Comparison of ENCODE assay signal across 7 cellular contexts in the genomic region with DNA sequence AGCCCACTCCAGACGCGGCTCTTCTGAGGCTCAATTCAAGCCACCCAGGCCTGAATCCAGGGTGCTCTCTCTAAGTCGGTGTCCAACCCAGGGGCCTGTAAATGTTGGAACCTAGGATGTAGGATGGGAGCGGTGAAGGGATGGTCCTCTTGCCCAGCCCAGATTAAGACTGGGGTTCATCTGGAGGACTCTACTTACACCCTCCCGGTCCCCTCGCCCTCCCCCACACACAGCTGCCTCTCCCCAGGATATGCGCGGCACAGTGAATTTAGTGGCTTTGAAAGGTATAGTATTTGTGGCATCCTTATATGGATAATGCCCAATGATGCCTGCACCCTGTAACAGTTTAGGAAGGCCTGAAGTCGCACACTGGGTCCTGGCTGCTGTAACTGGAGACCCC. TPM values are rescaled to one million over a fixed set of nuclear protein-coding genes. Genes with fewer than 3 reads are reported as not detected.
DNase-seq lines count a peak whose midpoint lies in the region; ATAC-seq, FAIRE-seq and TF ChIP-seq lines count a peak whose summit lies in the region.

No MANE protein-coding gene starts in this region.

- H3K27ac ChIP-seq in angular gyrus (ENCODE audit: low read depth, low read length) (peak overlapping the region; percentile 79), left lung (peak overlapping the region; percentile 62 to 89), substantia nigra (ENCODE audit: low read depth, low read length, poor library complexity, severe bottlenecking) (peak overlapping the region; percentile 95)

- no peak for TF ChIP-seq CTCF in HFF-Myc (IDR thresholded peaks at IDR 0.05; ENCODE audit: low read depth, low read length, missing control alignments)
- TF ChIP-seq CTCF in left lung (IDR thresholded peaks at IDR 0.05): no peak

- ATAC-seq in left lung: no peak

- peaks cover 14 to 38% of the 10 kb centered on the region in 2 donors for H3K27me3 ChIP-seq in left lung

- peak overlapping the region; percentile 85 for H3K4me3 ChIP-seq in HFF-Myc (replicated peaks; ENCODE audit: low read depth, low read length)
- H3K4me3 ChIP-seq in left lung: peak overlapping the region; percentile 57 to 60

- DNase-seq in HFF-Myc (ENCODE audit: extremely low read depth, low read depth) (no peak), left lung (no peak), substantia nigra (lab: John Stamatoyannopoulos, UW) (peak in 1 of 49 donors; percentile 39), GM03348 (ENCODE audit: low spot score) (no peak), urothelium cell line (ENCODE audit: low spot score) (no peak), T-helper 9 cell (no peak)

- FAIRE-seq in urothelium cell line (lab: Jason Lieb, UNC): no peak

- H3K4me1 ChIP-seq in left lung: peaks cover 0 to 24% of the 10 kb centered on the region in 2 donors

- no peaks in the 10 kb centered on the region for H3K36me3 ChIP-seq in left lung

- intact Hi-C loops in left lung (cut with DNase I): no loop called here

- H3K9me3 ChIP-seq in left lung: no peaks in the 10 kb centered on the region

RNA-seq across cellular contexts. Expression of a gene that starts 0.9 kb away (rescaled TPM):
- 100 to 1,000 TPM in 1 of 2 donors, 10 to 100 TPM in 1; 91.5 to 144 TPM for total RNA-seq in left lung
